In the genomic region with DNA sequence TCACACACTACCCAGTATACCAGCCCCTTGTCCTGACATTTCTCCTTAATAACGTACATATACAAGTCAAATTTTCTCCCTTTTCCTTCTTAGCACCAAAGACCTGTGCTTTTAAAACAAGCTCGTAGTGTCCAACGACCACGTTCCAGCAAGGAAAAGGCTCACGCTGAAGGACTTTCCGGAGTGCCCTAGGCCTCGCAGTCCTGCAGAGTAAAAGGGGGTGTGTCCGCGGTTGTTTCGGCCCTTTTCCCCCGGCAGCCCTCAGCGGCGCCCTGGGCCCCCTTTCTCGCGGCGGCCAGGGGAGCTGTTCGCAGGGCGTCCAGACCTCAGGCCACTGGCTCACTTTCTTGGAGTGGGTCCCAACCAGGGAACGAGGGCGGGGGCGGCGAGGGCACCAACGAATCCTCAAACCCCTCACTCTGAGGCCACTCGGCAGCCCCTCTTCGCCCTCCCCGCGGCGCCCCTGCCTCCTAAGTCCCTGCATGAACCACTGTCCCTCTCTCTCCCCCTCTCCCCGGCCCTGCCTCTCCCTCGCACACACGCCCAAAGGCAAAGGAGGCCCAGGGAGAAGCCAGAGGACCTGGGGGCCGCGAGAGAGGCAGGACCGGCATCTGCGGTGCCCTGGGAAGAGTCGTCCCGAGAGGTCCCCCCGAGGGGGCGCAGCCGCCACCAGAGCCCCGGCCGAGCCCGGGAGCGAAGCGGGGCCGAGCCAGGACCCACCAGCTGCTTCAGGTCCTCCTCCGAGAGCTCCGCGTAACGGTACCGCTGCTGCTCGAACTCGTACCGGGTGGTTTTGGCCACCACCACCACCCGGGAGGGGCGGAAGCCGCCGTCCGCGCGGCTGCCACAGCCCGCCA, we compare ENCODE assay signal across 8 cellular contexts. TPM values are rescaled to one million over a fixed set of nuclear protein-coding genes. Genes with fewer than 3 reads are reported as not detected.
DNase-seq lines count a peak whose midpoint lies in the region; ATAC-seq, FAIRE-seq and TF ChIP-seq lines count a peak whose summit lies in the region.

No MANE protein-coding gene starts in this region.

- H3K9me3 ChIP-seq in A673 (ENCODE audit: low read depth, low read length, poor library complexity, severe bottlenecking): no peaks in the 10 kb centered on the region
- H3K9me3 ChIP-seq in effector memory CD4-positive, alpha-beta T cell (ENCODE audit: control insufficient read depth, low read length): no peaks in the 10 kb centered on the region
- no peaks in the 10 kb centered on the region for H3K9me3 ChIP-seq in lung (ENCODE audit: control insufficient read depth in 2 of 2, insufficient read depth in 1 of 2, low read length in 1 of 2)

- peak overlapping the region; percentile 87 for H3K27ac Mint-ChIP-seq in activated CD8-positive, alpha-beta T cell treated with anti-CD3 and anti-CD28 coated beads for 36 hours

- ATAC-seq in HG03045 (IDR thresholded peaks at IDR 0.05; ENCODE audit: unreplicated experiment) (peak; percentile 23), lung (ENCODE audit: insufficient read depth, low FRiP score) (peak; percentile 46)
- ATAC-seq in activated CD8-positive, alpha-beta T cell treated with anti-CD3 and anti-CD28 coated beads for 36 hours: peak; percentile 7

- no peaks in the 10 kb centered on the region for H3K9me3 Mint-ChIP-seq in activated CD8-positive, alpha-beta T cell treated with anti-CD3 and anti-CD28 coated beads for 36 hours

- intact Hi-C loops in A673 (cut with micrococcal nuclease; ENCODE audit: unreplicated experiment): loop anchor here (5.0 kb wide), 1 partner anchor 174 kb away; a partner anchor contains a TSS
- intact Hi-C loops in activated CD8-positive, alpha-beta T cell treated with anti-CD3 and anti-CD28 coated beads for 36 hours (cut with micrococcal nuclease): loop anchor here (5.0 kb wide), 1 partner anchor 89 kb away; a partner anchor contains a TSS

- H3K27me3 Mint-ChIP-seq in activated CD8-positive, alpha-beta T cell treated with anti-CD3 and anti-CD28 coated beads for 36 hours: no peaks in the 10 kb centered on the region

- BruUV-seq in A673 (replicated peaks; lab: Mats Ljungman, UMichigan): no TSS peak

- no peak for TF ChIP-seq CTCF in A673 (conservative IDR thresholded peaks at IDR 0.05; ENCODE audit: low read depth, low read length)
- no peak for TF ChIP-seq CTCF in activated CD8-positive, alpha-beta T cell treated with anti-CD3 and anti-CD28 coated beads for 36 hours (IDR thresholded peaks at IDR 0.05)
- TF ChIP-seq CTCF in lung (IDR thresholded peaks at IDR 0.05; ENCODE audit: control extremely low read depth, extremely low read depth): no peak

- FAIRE-seq in GM18507 (lab: Jason Lieb, UNC): peak; percentile 62

- H3K27me3 ChIP-seq in A673 (replicated peaks; ENCODE audit: insufficient read depth, low read depth, low read length, poor library complexity) (no peaks in the 10 kb centered on the region), lung (ENCODE audit: control insufficient read depth, insufficient read depth) (no peaks in the 10 kb centered on the region)
- H3K27me3 ChIP-seq in effector memory CD4-positive, alpha-beta T cell (replicated peaks; ENCODE audit: control insufficient read depth, insufficient read depth, low read length, poor library complexity, severe bottlenecking): no peaks in the 10 kb centered on the region

- CTCF ChIA-PET in A673 (lab: Charles Lee): interaction anchor here (0.6 to 1.5 kb wide), 4 partner anchors 25 to 111 kb away, joined by 3 to 4 read pairs (median 3); no protein-coding TSS in a partner anchor
- CTCF ChIA-PET in activated CD8-positive, alpha-beta T cell treated with anti-CD3 and anti-CD28 coated beads for 36 hours (lab: Charles Lee): interaction anchor here (0.8 to 2.2 kb wide), 16 partner anchors 10 to 452 kb away, joined by 3 to 12 read pairs (median 4); a partner anchor contains a TSS

- H3K4me3 Mint-ChIP-seq in activated CD8-positive, alpha-beta T cell treated with anti-CD3 and anti-CD28 coated beads for 36 hours: peak overlapping the region; percentile 78

- 1% methylated on average over 50 to 62 of the region's 62 CpGs for WGBS in lung, 2 donors

- POLR2A ChIA-PET in A673 (lab: Charles Lee; ENCODE audit: low non-redundant PET): interaction anchor here (0.7 kb wide), 1 partner anchor 176 kb away, joined by 3 read pairs; no protein-coding TSS in a partner anchor
- POLR2A ChIA-PET in activated CD8-positive, alpha-beta T cell treated with anti-CD3 and anti-CD28 coated beads for 36 hours (lab: Charles Lee): interaction anchor here (0.6 to 2.7 kb wide), 6 partner anchors 74 to 636 kb away, joined by 3 to 34 read pairs (median 4); a partner anchor contains a TSS

- peaks cover 44% of the 10 kb centered on the region for H3K4me1 Mint-ChIP-seq in activated CD8-positive, alpha-beta T cell treated with anti-CD3 and anti-CD28 coated beads for 36 hours (ENCODE audit: low read depth)

- H3K4me1 ChIP-seq in A673 (ENCODE audit: insufficient read depth, low read length, poor library complexity, severe bottlenecking) (peaks cover 29% of the 10 kb centered on the region), lung (ENCODE audit: control insufficient read depth in 2 of 2, insufficient read depth in 2 of 2, low read length in 2 of 2) (peaks cover 2 to 18% of the 10 kb centered on the region in 2 donors)
- H3K4me1 ChIP-seq in effector memory CD4-positive, alpha-beta T cell (ENCODE audit: control insufficient read depth, insufficient read depth, low read length, poor library complexity, severe bottlenecking): peaks cover 17% of the 10 kb centered on the region

- H3K4me3 ChIP-seq in A673 (ENCODE audit: low read depth, low read length, poor library complexity, severe bottlenecking) (peak overlapping the region; percentile 84), lung (peak overlapping the region; percentile 89)
- peak overlapping the region; percentile 74 for H3K4me3 ChIP-seq in effector memory CD4-positive, alpha-beta T cell (ENCODE audit: insufficient read depth, low read depth, low read length, poor library complexity, severe bottlenecking)

- H3K27ac ChIP-seq in A673 (ENCODE audit: low read depth, low read length, poor library complexity, severe bottlenecking) (peak overlapping the region; percentile 92), lung (ENCODE audit: low read depth in 1 of 2, low read length in 1 of 2) (peak overlapping the region; percentile 94 to 99)
- peak overlapping the region; percentile 89 for H3K27ac ChIP-seq in effector memory CD4-positive, alpha-beta T cell (ENCODE audit: insufficient read depth, low read length, poor library complexity, severe bottlenecking)

- DNase-seq in A673 (ENCODE audit: low spot score) (peak; percentile 59), GM18507 (ENCODE audit: extremely low spot score, insufficient read length, low read depth) (peak; percentile 12), NCI-H2227 (lab: John Stamatoyannopoulos, UW; ENCODE audit: unreplicated experiment) (peak; percentile 81), lung (ENCODE audit: low spot score) (peak; percentile 53)
- peak; percentile 54 for DNase-seq in activated CD8-positive, alpha-beta T cell treated with anti-CD3 and anti-CD28 coated beads for 36 hours
- peak in 2 of 3 donors; percentile 3 to 16 for DNase-seq in effector memory CD4-positive, alpha-beta T cell
- peak; percentile 4 for DNase-seq in stimulated activated CD8-positive, alpha-beta memory T cell treated with anti-CD3 and anti-CD28 coated beads, Interleukin-15, amount 100 ng/mL, for 1 hour (ENCODE audit: low read depth)

- no peaks in the 10 kb centered on the region for H3K36me3 Mint-ChIP-seq in activated CD8-positive, alpha-beta T cell treated with anti-CD3 and anti-CD28 coated beads for 36 hours (ENCODE audit: low read depth)

- H3K36me3 ChIP-seq in A673 (ENCODE audit: insufficient read depth, low read length, poor library complexity, severe bottlenecking) (no peaks in the 10 kb centered on the region), lung (ENCODE audit: control insufficient read depth in 2 of 2, insufficient read depth in 2 of 2, low read length in 2 of 2) (no peaks in the 10 kb centered on the region)
- no peaks in the 10 kb centered on the region for H3K36me3 ChIP-seq in effector memory CD4-positive, alpha-beta T cell (ENCODE audit: control insufficient read depth, insufficient read depth, low read length)

RNA-seq across cellular contexts. Expression of a gene that starts 0.7 kb away (rescaled TPM):
- total RNA-seq in A673 (2021) (31.6 and 37.1 TPM in 2 replicates), lung (10 to 100 TPM; 23.4 to 37.9 TPM)
- 10 to 100 TPM; 22.7 to 25.2 TPM for total RNA-seq in activated CD8-positive, alpha-beta T cell treated with anti-CD3 and anti-CD28 coated beads for 36 hours
- polyA plus RNA-seq in lung: 1 to 10 TPM; 8.4 to 9.0 TPM

Comparison
In these comparisons a context has a peak if more than half of its experiments do, and no peak if none do; other contexts are left out.
1. Peak in every context shown above with its lines: DNase-seq, ATAC-seq, H3K4me3 ChIP-seq and H3K27ac ChIP-seq.
2. DNase-seq: peak in every context shown above with its lines; median percentile 81 in NCI-H2227; 59 in A673; 54 in activated CD8-positive, alpha-beta T cell treated with anti-CD3 and anti-CD28 coated beads for 36 hours; 53 in lung; 12 in GM18507; 10 in effector memory CD4-positive, alpha-beta T cell; 4 in stimulated activated CD8-positive, alpha-beta memory T cell treated with anti-CD3 and anti-CD28 coated beads, Interleukin-15, amount 100 ng/mL, for 1 hour.